8 cellular contexts compared by ENCODE assay signal in genomic region chr18:40159141-40160017, GRCh38.
DNase-seq lines count a peak whose midpoint lies in the region; ATAC-seq, FAIRE-seq and TF ChIP-seq lines count a peak whose summit lies in the region.

No MANE protein-coding gene starts in this region.

- FAIRE-seq in GM12891 (lab: Jason Lieb, UNC): no peak

- H3K27ac ChIP-seq in adrenal gland (no peak overlapping the region), gastroesophageal sphincter (no peak overlapping the region)

- intact Hi-C loops in adrenal gland (cut with DNase I): no loop called here

- no peaks in the 10 kb centered on the region for H3K4me1 ChIP-seq in adrenal gland (replicated peaks in 1 of 2)
- H3K4me1 ChIP-seq in gastroesophageal sphincter: no peaks in the 10 kb centered on the region

- TF ChIP-seq EP300 in gastroesophageal sphincter (IDR thresholded peaks at IDR 0.05): no peak

- H3K4me3 ChIP-seq in adrenal gland (no peak overlapping the region), gastroesophageal sphincter (no peak overlapping the region)

- in situ Hi-C loops in GM13976 (cut with MboI; ENCODE audit: low sequenced_read_pairs, unreplicated experiment): no loop called here

- H3K27me3 ChIP-seq in adrenal gland: no peaks in the 10 kb centered on the region
- no peaks in the 10 kb centered on the region for H3K27me3 ChIP-seq in gastroesophageal sphincter

- WGBS in adrenal gland, 4 donors: 27 to 30% (median 28%) methylated on average over 5 of the region's 5 CpGs
- 18 to 28% methylated on average over 4 to 5 of the region's 5 CpGs for WGBS in gastroesophageal sphincter (ENCODE audit: low coverage in 1 of 2), 2 donors

- TF ChIP-seq POLR2A in adrenal gland (IDR thresholded peaks at IDR 0.05): no peak
- TF ChIP-seq POLR2A in gastroesophageal sphincter (IDR thresholded peaks at IDR 0.05): no peak
- TF ChIP-seq POLR2A in GM12891 (IDR thresholded peaks at IDR 0.05; ENCODE audit: low read depth, low read length): no peak

- H3K36me3 ChIP-seq in adrenal gland (replicated peaks in 1 of 2) (no peaks in the 10 kb centered on the region), gastroesophageal sphincter (no peaks in the 10 kb centered on the region)

- peak; percentile 52 for ATAC-seq in left lobe of liver
- no peak for ATAC-seq in gastroesophageal sphincter
- ATAC-seq in GM21825 (IDR thresholded peaks at IDR 0.05; ENCODE audit: unreplicated experiment): no peak

- TF ChIP-seq CTCF in adrenal gland (IDR thresholded peaks at IDR 0.05): peak; percentile 17 to 57 (median 44)
- peak in 1 of 4 experiments; percentile 54 for TF ChIP-seq CTCF in gastroesophageal sphincter (IDR thresholded peaks at IDR 0.05)
- TF ChIP-seq CTCF in GM13976 (IDR thresholded peaks at IDR 0.05; ENCODE audit: borderline replicate concordance, control extremely low read depth, extremely low read depth, insufficient read depth, missing control alignments): no peak

- H3K9me3 ChIP-seq in adrenal gland (replicated peaks in 1 of 3): no peaks in the 10 kb centered on the region
- no peaks in the 10 kb centered on the region for H3K9me3 ChIP-seq in gastroesophageal sphincter

- DNase-seq in GM04504 (ENCODE audit: low read depth): peak; percentile 6
- DNase-seq in NCI-H146 treated with DMSO at 0.1 percent for 48 hours (lab: John Stamatoyannopoulos, UW; ENCODE audit: unreplicated experiment): peak; percentile 99
- DNase-seq in adrenal gland: no peak
- DNase-seq in left lobe of liver (ENCODE audit: low spot score): no peak
- no peak for DNase-seq in GM12891 (ENCODE audit: insufficient read length, low spot score)
- DNase-seq in GM13976 (ENCODE audit: low spot score): no peak

TF ChIP-seq in GM12891, 5 proteins besides CTCF, POLR2A, EP300 and RAD21:
- TF ChIP-seq TAF1 (IDR thresholded peaks at IDR 0.05; ENCODE audit: low read depth, low read length) (no peak), POLR2AphosphoS5 (IDR thresholded peaks at IDR 0.05; ENCODE audit: low read depth, low read length) (no peak), PAX5 (IDR thresholded peaks at IDR 0.05; ENCODE audit: insufficient read depth, low read length, severe bottlenecking) (no peak), POU2F2 (IDR thresholded peaks at IDR 0.05; ENCODE audit: low read depth, low read length) (no peak), SPI1 (IDR thresholded peaks at IDR 0.05; ENCODE audit: low read depth, low read length) (no peak)
TF ChIP-seq in GM12891: peak in this region for 0.

Comparison
In these comparisons a context has a peak if more than half of its experiments do, and no peak if none do; other contexts are left out.
1. DNase-seq: peak in GM04504 (single experiment) and NCI-H146 treated with DMSO at 0.1 percent for 48 hours (single experiment); none in adrenal gland (0 of 7), left lobe of liver (single experiment), GM12891 (single experiment) and GM13976 (single experiment).